In genomic region chr20:14446446-14446845, GRCh38 we compare ENCODE assay signal across 29 cellular contexts.
DNase-seq lines count a peak whose midpoint lies in the region; ATAC-seq, FAIRE-seq and TF ChIP-seq lines count a peak whose summit lies in the region.
"Had no signal": no experiment of that assay in that cellular context is flagged by ENCODE, and none has a peak within 500 bp of the region (broad histone marks: within the 10 kb centered on the region; RNA-seq: fewer than 3 reads in every experiment).

No MANE protein-coding gene starts in this region.

- H3K9me1 ChIP-seq in IMR-90 (ENCODE audit: insufficient read depth, low read length) (no peaks in the 10 kb centered on the region), endothelial cell of umbilical vein (replicated peaks; ENCODE audit: control insufficient read depth, extremely low read depth, insufficient read depth, low read length) (no peaks in the 10 kb centered on the region)

- H4K8ac ChIP-seq in IMR-90 (ENCODE audit: low read depth in 2 of 2, low read length in 2 of 2), result no peak overlapping the region

- peak overlapping the region; percentile 27; the same call in 1 of the 2 replicates for H4K91ac ChIP-seq in IMR-90 (ENCODE audit: insufficient read depth, low read depth, low read length)

- H3K4me1 ChIP-seq in IMR-90 (ENCODE audit: control insufficient read depth, insufficient read depth, low read length), result peaks cover 4% of the 10 kb centered on the region
- peaks cover 29% of the 10 kb centered on the region for H3K4me1 ChIP-seq in endothelial cell of umbilical vein (ENCODE audit: control insufficient read depth, extremely low read depth, insufficient read depth, low read length)
- H3K4me1 ChIP-seq in right atrium auricular region, result no peaks in the 10 kb centered on the region
- no peaks in the 10 kb centered on the region for H3K4me1 ChIP-seq in psoas muscle
- H3K4me1 ChIP-seq: BLaER1 treated with 17β-estradiol and CSF1 and Interleukin-3, amounts not matched to agents 10 nM and 100 nM had no signal

- no peaks in the 10 kb centered on the region for H3K79me2 ChIP-seq in endothelial cell of umbilical vein (ENCODE audit: control insufficient read depth, insufficient read depth, low read length)

- H3K4me3 ChIP-seq in IMR-90 (ENCODE audit: insufficient read depth, low read depth, low read length) (no peak overlapping the region), endothelial cell of umbilical vein (replicated peaks in 1 of 3; ENCODE audit: insufficient read depth in 1 of 3, low read depth in 1 of 3, low read length in 3 of 3) (no peak overlapping the region), right atrium auricular region (no peak overlapping the region), psoas muscle (no peak overlapping the region)
- H3K4me3 ChIP-seq: A549; BLaER1 treated with 17β-estradiol and CSF1 and Interleukin-3, amounts not matched to agents 10 nM and 100 nM; GM12878; K562; MG63; PC-9; SJCRH30 had no signal

- H3K56ac ChIP-seq in IMR-90 (ENCODE audit: extremely low read depth, insufficient read depth, low read length), result no peak overlapping the region

- CTCF ChIA-PET in IMR-90 (lab: Yijun Ruan, JAX) (no interaction called here), endothelial cell of umbilical vein (lab: Charles Lee) (no interaction called here)

- no peak overlapping the region for H3K27ac ChIP-seq in IMR-90 (ENCODE audit: insufficient read depth, low read length)
- H3K27ac ChIP-seq in endothelial cell of umbilical vein (ENCODE audit: insufficient read depth, low read depth, low read length), result no peak overlapping the region
- no peak overlapping the region for H3K27ac ChIP-seq in right atrium auricular region
- H3K27ac ChIP-seq in psoas muscle, result no peak overlapping the region
- H3K27ac ChIP-seq: BLaER1 treated with 17β-estradiol and CSF1 and Interleukin-3, amounts not matched to agents 10 nM and 100 nM; PC-9; SJCRH30 had no signal

- H3K4ac ChIP-seq in IMR-90 (ENCODE audit: low read depth, low read length), result peak overlapping the region; percentile 35; the same call in 1 of the 2 replicates

- H3K9me3 ChIP-seq in IMR-90 (ENCODE audit: control insufficient read depth, insufficient read depth, low read length) (no peaks in the 10 kb centered on the region), endothelial cell of umbilical vein (replicated peaks; ENCODE audit: control insufficient read depth, insufficient read depth, low read length) (no peaks in the 10 kb centered on the region), right atrium auricular region (no peaks in the 10 kb centered on the region), psoas muscle (no peaks in the 10 kb centered on the region)
- H3K9me3 ChIP-seq: A549; BLaER1 treated with 17β-estradiol and CSF1 and Interleukin-3, amounts not matched to agents 10 nM and 100 nM; MG63; SJCRH30 had no signal

- H4K5ac ChIP-seq in IMR-90 (ENCODE audit: low read depth, low read length), result no peak overlapping the region

- intact Hi-C loops in IMR-90 (cut with micrococcal nuclease), result no loop called here
- intact Hi-C loops in endothelial cell of umbilical vein (cut with micrococcal nuclease), result no loop called here
- intact Hi-C loops in posterior cingulate gyrus (cut with DNase I), result no loop called here
- intact Hi-C loops in psoas muscle (cut with DNase I), result no loop called here

- H3K9ac ChIP-seq in IMR-90 (ENCODE audit: low read depth, low read length) (no peak overlapping the region), endothelial cell of umbilical vein (replicated peaks; ENCODE audit: extremely low read depth, insufficient read depth, low read length) (no peak overlapping the region)
- H3K9ac ChIP-seq: BLaER1 treated with 17β-estradiol and CSF1 and Interleukin-3, amounts not matched to agents 10 nM and 100 nM had no signal

- H2AK9ac ChIP-seq in IMR-90 (replicated peaks; ENCODE audit: low read depth, low read length, poor library complexity), result no peak overlapping the region

- H2BK5ac ChIP-seq in IMR-90 (ENCODE audit: low read depth, low read length, poor library complexity, severe bottlenecking), result no peak overlapping the region

- H2AFZ ChIP-seq in IMR-90 (replicated peaks; ENCODE audit: low read length, poor library complexity), result no peak overlapping the region
- H2AFZ ChIP-seq in endothelial cell of umbilical vein (ENCODE audit: low read depth, low read length), result peak overlapping the region; percentile 54
- H2AFZ ChIP-seq: PC-9 had no signal

- ATAC-seq in IMR-90 (ENCODE audit: low read depth) (peak; percentile 15; the same call in 1 of the 2 replicates), psoas muscle (no peak)
- ATAC-seq: A549, GM12878, HepG2, K562, Right ventricle myocardium inferior, SK-N-SH treated with all-trans-retinoic acid at 6 μM for 48 hours had no signal

- no peaks in the 10 kb centered on the region for H3K79me1 ChIP-seq in IMR-90 (ENCODE audit: low read depth in 1 of 2, low read length in 2 of 2)

- peak overlapping the region; percentile 63 for H2BK120ac ChIP-seq in IMR-90 (ENCODE audit: low read depth, low read length)

- no peaks in the 10 kb centered on the region for H3K36me3 ChIP-seq in IMR-90 (ENCODE audit: control insufficient read depth, insufficient read depth, low read length)
- H3K36me3 ChIP-seq in endothelial cell of umbilical vein (ENCODE audit: control insufficient read depth in 2 of 2, extremely low read depth in 1 of 2, insufficient read depth in 2 of 2, low read length in 2 of 2), result no peaks in the 10 kb centered on the region
- no peaks in the 10 kb centered on the region for H3K36me3 ChIP-seq in right atrium auricular region
- H3K36me3 ChIP-seq in psoas muscle (ENCODE audit: insufficient read depth in 1 of 2, low read depth in 1 of 2), result no peaks in the 10 kb centered on the region
- H3K36me3 ChIP-seq: BLaER1 treated with 17β-estradiol and CSF1 and Interleukin-3, amounts not matched to agents 10 nM and 100 nM; MG63; SJCRH30 had no signal

- H3K27me3 ChIP-seq in IMR-90 (ENCODE audit: control insufficient read depth, insufficient read depth, low read length) (no peaks in the 10 kb centered on the region), endothelial cell of umbilical vein (ENCODE audit: control insufficient read depth in 2 of 2, insufficient read depth in 2 of 2, low read length in 2 of 2) (no peaks in the 10 kb centered on the region), right atrium auricular region (no peaks in the 10 kb centered on the region), psoas muscle (ENCODE audit: insufficient read depth in 3 of 3, low read length in 2 of 3) (no peaks in the 10 kb centered on the region)
- H3K27me3 ChIP-seq: BLaER1 treated with 17β-estradiol and CSF1 and Interleukin-3, amounts not matched to agents 10 nM and 100 nM; MG63; SJCRH30 had no signal

- peak; percentile 23 for DNase-seq in IMR-90
- no peak for DNase-seq in endothelial cell of umbilical vein (ENCODE audit: low read depth, low spot score)
- peak; percentile 29 for DNase-seq in iris pigment epithelial cell (ENCODE audit: low read depth)
- no peak for DNase-seq in right atrium auricular region (ENCODE audit: low spot score)
- DNase-seq in posterior cingulate gyrus, result no peak
- DNase-seq in psoas muscle, result no peak
- no peak for DNase-seq in NCI-H1105 (lab: John Stamatoyannopoulos, UW)
- DNase-seq: AML-193; CD4-positive, alpha-beta memory T cell; COR-L47; DMS53; GDM1; Kasumi-1; MG63; NCI-H2029; NCI-H446 treated with DMSO at 0.1 percent for 48 hours; NCI-H526; NCI-H82; NK-92 treated with Interleukin-12 subunit alpha and Interleukin-12 subunit beta, amount 100 ng/mL, for 24 hours; PC-9; SJCRH30 had no signal

- no TSS peak for BruUV-seq in IMR-90 (replicated peaks; lab: Mats Ljungman, UMichigan)
- no TSS peak for BruUV-seq in endothelial cell of umbilical vein (replicated peaks; lab: Mats Ljungman, UMichigan)

- H2BK20ac ChIP-seq in IMR-90 (ENCODE audit: low read depth, low read length), result peak overlapping the region; percentile 57; the same call in 1 of the 2 replicates

- H2BK15ac ChIP-seq in IMR-90 (ENCODE audit: low read depth, low read length), result peak overlapping the region; percentile 83; the same call in 1 of the 3 replicates

- no peak for TF ChIP-seq RAD21 in IMR-90 (IDR thresholded peaks at IDR 0.05; ENCODE audit: low read length)

- H3K4me2 ChIP-seq in IMR-90 (ENCODE audit: low read depth, low read length), result no peak overlapping the region
- H3K4me2 ChIP-seq in endothelial cell of umbilical vein (ENCODE audit: insufficient read depth, low read length), result no peak overlapping the region
- H3K4me2 ChIP-seq: A549; BLaER1 treated with 17β-estradiol and CSF1 and Interleukin-3, amounts not matched to agents 10 nM and 100 nM; PC-9 had no signal

- TF ChIP-seq CTCF in IMR-90 (conservative IDR thresholded peaks at IDR 0.05; ENCODE audit: low read depth, low read length), result no peak
- TF ChIP-seq CTCF in endothelial cell of umbilical vein (IDR thresholded peaks at IDR 0.05; ENCODE audit: extremely low read depth in 1 of 2, insufficient read depth in 1 of 2, low read depth in 1 of 2, low read length in 2 of 2), result no peak
- TF ChIP-seq CTCF in right atrium auricular region (IDR thresholded peaks at IDR 0.05), result no peak
- TF ChIP-seq CTCF in psoas muscle (IDR thresholded peaks at IDR 0.05), result no peak

- no peak for FAIRE-seq in endothelial cell of umbilical vein (lab: Jason Lieb, UNC)
- FAIRE-seq: A549, GM12878, H54, HepG2, K562 had no signal

- peak overlapping the region; percentile 17; the same call in 1 of the 2 replicates for H2AK5ac ChIP-seq in IMR-90 (ENCODE audit: low read depth, low read length)

- peak overlapping the region; percentile 10; the same call in 1 of the 2 replicates for H3K23ac ChIP-seq in IMR-90 (ENCODE audit: low read depth, low read length)

- 0 out of 2 replicates have a peak overlapping the region, but pooled peaks have one; percentile 50 for H3K14ac ChIP-seq in IMR-90 (replicated peaks; ENCODE audit: low read depth, low read length)

- in situ Hi-C loops in IMR-90 (cut with MboI; ENCODE audit: low sequenced_read_pairs), result no loop called here

- dilution Hi-C loops in IMR-90 (cut with HindIII; ENCODE audit: low sequenced_read_pairs, unreplicated experiment), result no loop called here
- dilution Hi-C loops in endothelial cell of umbilical vein (cut with MboI; ENCODE audit: extremely low pct_ligation_motif_present, low sequenced_read_pairs), result no loop called here

- H3K18ac ChIP-seq in IMR-90 (ENCODE audit: low read depth, low read length), result peak overlapping the region; percentile 76; the same call in 1 of the 2 replicates

- TF ChIP-seq POLR2A in IMR-90 (IDR thresholded peaks at IDR 0.05; ENCODE audit: low read depth, low read length), result no peak
- TF ChIP-seq POLR2A in endothelial cell of umbilical vein (IDR thresholded peaks at IDR 0.05; ENCODE audit: low read depth, low read length), result no peak

- POLR2A ChIA-PET in IMR-90 (lab: Charles Lee; ENCODE audit: unreplicated experiment) (no interaction called here), endothelial cell of umbilical vein (lab: Charles Lee) (no interaction called here)

- no peaks in the 10 kb centered on the region for H4K20me1 ChIP-seq in IMR-90 (ENCODE audit: insufficient read depth, low read length)
- H4K20me1 ChIP-seq in endothelial cell of umbilical vein (replicated peaks; ENCODE audit: control insufficient read depth, extremely low read depth, insufficient read depth, low read length), result no peaks in the 10 kb centered on the region
- H4K20me1 ChIP-seq: BLaER1 treated with 17β-estradiol and CSF1 and Interleukin-3, amounts not matched to agents 10 nM and 100 nM had no signal

TF ChIP-seq in endothelial cell of umbilical vein, 7 proteins besides CTCF, POLR2A, EP300 and RAD21 (continues in another document):
- TF ChIP-seq MYC (IDR thresholded peaks at IDR 0.05; ENCODE audit: low read depth, low read length), result no peak

Comparison
In these comparisons a context has a peak if more than half of its experiments do, and no peak if none do; other contexts are left out.
1. DNase-seq: peak in IMR-90 (single experiment) and iris pigment epithelial cell (single experiment); none in endothelial cell of umbilical vein (single experiment), right atrium auricular region (single experiment), posterior cingulate gyrus (0 of 10), psoas muscle (0 of 2) and NCI-H1105 (single experiment).